ENCODE assay signal across 12 cellular contexts in genomic region chr1:234691567-234691966, GRCh38.
DNase-seq lines count a peak whose midpoint lies in the region; ATAC-seq, FAIRE-seq and TF ChIP-seq lines count a peak whose summit lies in the region.
"Had no signal": no experiment of that assay in that cellular context is flagged by ENCODE, and none has a peak within 500 bp of the region (broad histone marks: within the 10 kb centered on the region; RNA-seq: fewer than 3 reads in every experiment).

No MANE protein-coding gene starts in this region.

- no peak overlapping the region for H3K4me3 ChIP-seq in AG04450 (ENCODE audit: low read depth, low read length)
- H3K4me3 ChIP-seq: GM23338 had no signal

- peak in 3 of 4 experiments; percentile 47 to 77 (median 52) for ATAC-seq in T-cell (replicated peaks in 1 of 4)
- no peak for ATAC-seq in WTC11
- ATAC-seq: GM23338 had no signal

- H3K9me3 Mint-ChIP-seq in T-cell, result no peaks in the 10 kb centered on the region
- peaks cover 2% of the 10 kb centered on the region for H3K9me3 Mint-ChIP-seq in glutamatergic neuron (ENCODE audit: unreplicated experiment)
- H3K9me3 Mint-ChIP-seq in WTC11, result peaks cover 9% of the 10 kb centered on the region; the same call in 1 of the 2 replicates
- H3K9me3 Mint-ChIP-seq: activated naive CD4-positive, alpha-beta T cell treated with anti-CD3 and anti-CD28 coated beads, Interleukin-2, amount 50 U/mL, for 24 hours had no signal

- CTCF ChIA-PET in AG04450 (lab: Charles Lee) (interaction anchor here (0.6 to 1.0 kb wide), 2 partner anchors 30 to 1091 kb away, joined by 3 read pairs; no protein-coding TSS in a partner anchor), T-cell (lab: Charles Lee) (no interaction called here), WTC11 (lab: Charles Lee) (no interaction called here)

- no peak for FAIRE-seq in H54 (lab: Jason Lieb, UNC)

- H3K27ac ChIP-seq in AG04450 (ENCODE audit: low read depth, low read length), result no peak overlapping the region

- no peaks in the 10 kb centered on the region for H3K27me3 Mint-ChIP-seq in T-cell
- peaks cover 2% of the 10 kb centered on the region for H3K27me3 Mint-ChIP-seq in glutamatergic neuron (ENCODE audit: unreplicated experiment)
- no peaks in the 10 kb centered on the region for H3K27me3 Mint-ChIP-seq in WTC11 (ENCODE audit: low read depth)
- H3K27me3 Mint-ChIP-seq: activated naive CD4-positive, alpha-beta T cell treated with anti-CD3 and anti-CD28 coated beads, Interleukin-2, amount 50 U/mL, for 24 hours had no signal

- H3K4me3 Mint-ChIP-seq in T-cell, result no peak overlapping the region
- no peak overlapping the region for H3K4me3 Mint-ChIP-seq in glutamatergic neuron (ENCODE audit: unreplicated experiment)
- no peak overlapping the region for H3K4me3 Mint-ChIP-seq in WTC11
- H3K4me3 Mint-ChIP-seq: activated naive CD4-positive, alpha-beta T cell treated with anti-CD3 and anti-CD28 coated beads, Interleukin-2, amount 50 U/mL, for 24 hours; GM23338 had no signal

- no peak overlapping the region for H3K27ac Mint-ChIP-seq in T-cell
- H3K27ac Mint-ChIP-seq in glutamatergic neuron (ENCODE audit: unreplicated experiment), result no peak overlapping the region
- no peak overlapping the region for H3K27ac Mint-ChIP-seq in WTC11
- H3K27ac Mint-ChIP-seq: activated naive CD4-positive, alpha-beta T cell treated with anti-CD3 and anti-CD28 coated beads, Interleukin-2, amount 50 U/mL, for 24 hours; GM23338 had no signal

- no peaks in the 10 kb centered on the region for H3K27me3 ChIP-seq in AG04450 (ENCODE audit: control insufficient read depth, insufficient read depth, low read length)

- no peaks in the 10 kb centered on the region for H3K36me3 Mint-ChIP-seq in T-cell
- no peaks in the 10 kb centered on the region for H3K36me3 Mint-ChIP-seq in glutamatergic neuron (ENCODE audit: unreplicated experiment)
- no peaks in the 10 kb centered on the region for H3K36me3 Mint-ChIP-seq in WTC11
- H3K36me3 Mint-ChIP-seq: activated naive CD4-positive, alpha-beta T cell treated with anti-CD3 and anti-CD28 coated beads, Interleukin-2, amount 50 U/mL, for 24 hours had no signal

- POLR2A ChIA-PET in AG04450 (lab: Yijun Ruan, JAX) (no interaction called here), T-cell (lab: Charles Lee) (interaction anchor here in 1 of 2 donors (0.5 kb wide), 1 partner anchor 80 kb away, joined by 3 read pairs; no protein-coding TSS in a partner anchor), WTC11 (lab: Charles Lee) (interaction anchor here (0.7 kb wide), 1 partner anchor 22 kb away, joined by 3 read pairs; no protein-coding TSS in a partner anchor)

- no peak for TF ChIP-seq POLR2A in H54 (IDR thresholded peaks at IDR 0.05; ENCODE audit: low read depth, low read length)

- H3K4me1 Mint-ChIP-seq in T-cell, result peaks cover 0 to 4% (median 0%) of the 10 kb centered on the region in 3 donors
- H3K4me1 Mint-ChIP-seq in glutamatergic neuron (ENCODE audit: low read depth, unreplicated experiment), result peaks cover 6% of the 10 kb centered on the region
- H3K4me1 Mint-ChIP-seq in WTC11, result no peaks in the 10 kb centered on the region
- H3K4me1 Mint-ChIP-seq: activated naive CD4-positive, alpha-beta T cell treated with anti-CD3 and anti-CD28 coated beads, Interleukin-2, amount 50 U/mL, for 24 hours; GM23338 had no signal

- TF ChIP-seq CTCF in AG04450 (IDR thresholded peaks at IDR 0.05; ENCODE audit: low read depth, low read length) (peak; percentile 37), glutamatergic neuron (IDR thresholded peaks at IDR 0.05; ENCODE audit: partially characterized antibody, unreplicated experiment) (peak; percentile 30), WTC11 (IDR thresholded peaks at IDR 0.05) (no peak)

- H3K9me3 ChIP-seq in AG04450 (ENCODE audit: control insufficient read depth, insufficient read depth, low read length), result no peaks in the 10 kb centered on the region

- no peak for DNase-seq in AG04450 (ENCODE audit: low read depth, low spot score)
- peak; percentile 32 for DNase-seq in H54 (ENCODE audit: insufficient read length, low spot score)
- no peak for DNase-seq in T-cell
- DNase-seq in glutamatergic neuron, result no peak
- no peak for DNase-seq in NCI-H526 treated with DMSO at 0.1 percent for 48 hours (lab: John Stamatoyannopoulos, UW)
- DNase-seq in WTC11 (ENCODE audit: low spot score), result no peak
- no peak for DNase-seq in pons (ENCODE audit: low spot score)
- no peak for DNase-seq in cerebellar nuclear complex (lab: John Stamatoyannopoulos, UW)
- DNase-seq: NCI-H1105 treated with DMSO at 0.1 percent for 48 hours, substantia nigra had no signal

TF ChIP-seq in WTC11, 78 proteins besides CTCF, POLR2A, EP300 and RAD21:
- no peak for TF ChIP-seq ATF3 (CRISPR knock-in tag; conservative IDR thresholded peaks at IDR 0.05)
- no peak for TF ChIP-seq ATF1 (CRISPR knock-in tag; IDR thresholded peaks at IDR 0.05)
